In the genomic region with DNA sequence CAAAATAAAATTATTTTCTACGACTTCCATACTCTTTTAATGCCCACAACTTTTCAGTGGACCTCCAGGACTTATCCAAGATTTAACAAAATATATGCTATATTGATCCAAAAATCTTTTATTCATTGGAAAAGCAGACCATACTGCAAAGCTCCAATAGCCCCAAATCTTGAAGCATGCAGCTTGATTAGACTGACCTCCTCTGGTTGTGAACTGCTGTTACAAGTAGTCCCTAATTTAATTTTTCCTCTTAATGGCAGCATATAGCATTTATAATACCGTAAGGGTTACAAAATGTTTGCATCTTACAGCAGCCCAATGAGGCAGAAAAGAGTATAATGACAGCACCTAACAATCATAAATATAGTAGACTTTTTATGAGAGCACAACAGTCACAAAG, we compare ENCODE assay signal across 1 cellular context.
TF ChIP-seq lines count a peak whose summit lies in the region.

No MANE protein-coding gene starts in this region.

TF ChIP-seq in liver, 16 proteins besides CTCF, POLR2A, EP300 and RAD21 (continued from another document):
- TF ChIP-seq, protein P1, sequence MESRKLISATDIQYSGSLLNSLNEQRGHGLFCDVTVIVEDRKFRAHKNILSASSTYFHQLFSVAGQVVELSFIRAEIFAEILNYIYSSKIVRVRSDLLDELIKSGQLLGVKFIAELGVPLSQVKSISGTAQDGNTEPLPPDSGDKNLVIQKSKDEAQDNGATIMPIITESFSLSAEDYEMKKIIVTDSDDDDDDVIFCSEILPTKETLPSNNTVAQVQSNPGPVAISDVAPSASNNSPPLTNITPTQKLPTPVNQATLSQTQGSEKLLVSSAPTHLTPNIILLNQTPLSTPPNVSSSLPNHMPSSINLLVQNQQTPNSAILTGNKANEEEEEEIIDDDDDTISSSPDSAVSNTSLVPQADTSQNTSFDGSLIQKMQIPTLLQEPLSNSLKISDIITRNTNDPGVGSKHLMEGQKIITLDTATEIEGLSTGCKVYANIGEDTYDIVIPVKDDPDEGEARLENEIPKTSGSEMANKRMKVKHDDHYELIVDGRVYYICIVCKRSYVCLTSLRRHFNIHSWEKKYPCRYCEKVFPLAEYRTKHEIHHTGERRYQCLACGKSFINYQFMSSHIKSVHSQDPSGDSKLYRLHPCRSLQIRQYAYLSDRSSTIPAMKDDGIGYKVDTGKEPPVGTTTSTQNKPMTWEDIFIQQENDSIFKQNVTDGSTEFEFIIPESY (IDR thresholded peaks at IDR 0.05), result no peak
- TF ChIP-seq, protein P2, sequence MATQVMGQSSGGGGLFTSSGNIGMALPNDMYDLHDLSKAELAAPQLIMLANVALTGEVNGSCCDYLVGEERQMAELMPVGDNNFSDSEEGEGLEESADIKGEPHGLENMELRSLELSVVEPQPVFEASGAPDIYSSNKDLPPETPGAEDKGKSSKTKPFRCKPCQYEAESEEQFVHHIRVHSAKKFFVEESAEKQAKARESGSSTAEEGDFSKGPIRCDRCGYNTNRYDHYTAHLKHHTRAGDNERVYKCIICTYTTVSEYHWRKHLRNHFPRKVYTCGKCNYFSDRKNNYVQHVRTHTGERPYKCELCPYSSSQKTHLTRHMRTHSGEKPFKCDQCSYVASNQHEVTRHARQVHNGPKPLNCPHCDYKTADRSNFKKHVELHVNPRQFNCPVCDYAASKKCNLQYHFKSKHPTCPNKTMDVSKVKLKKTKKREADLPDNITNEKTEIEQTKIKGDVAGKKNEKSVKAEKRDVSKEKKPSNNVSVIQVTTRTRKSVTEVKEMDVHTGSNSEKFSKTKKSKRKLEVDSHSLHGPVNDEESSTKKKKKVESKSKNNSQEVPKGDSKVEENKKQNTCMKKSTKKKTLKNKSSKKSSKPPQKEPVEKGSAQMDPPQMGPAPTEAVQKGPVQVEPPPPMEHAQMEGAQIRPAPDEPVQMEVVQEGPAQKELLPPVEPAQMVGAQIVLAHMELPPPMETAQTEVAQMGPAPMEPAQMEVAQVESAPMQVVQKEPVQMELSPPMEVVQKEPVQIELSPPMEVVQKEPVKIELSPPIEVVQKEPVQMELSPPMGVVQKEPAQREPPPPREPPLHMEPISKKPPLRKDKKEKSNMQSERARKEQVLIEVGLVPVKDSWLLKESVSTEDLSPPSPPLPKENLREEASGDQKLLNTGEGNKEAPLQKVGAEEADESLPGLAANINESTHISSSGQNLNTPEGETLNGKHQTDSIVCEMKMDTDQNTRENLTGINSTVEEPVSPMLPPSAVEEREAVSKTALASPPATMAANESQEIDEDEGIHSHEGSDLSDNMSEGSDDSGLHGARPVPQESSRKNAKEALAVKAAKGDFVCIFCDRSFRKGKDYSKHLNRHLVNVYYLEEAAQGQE (IDR thresholded peaks at IDR 0.05), result no peak
- TF ChIP-seq NR2F2 (IDR thresholded peaks at IDR 0.05), result no peak
- no peak for TF ChIP-seq FOXA2 (IDR thresholded peaks at IDR 0.05)
- TF ChIP-seq GABPA (IDR thresholded peaks at IDR 0.05 in 1 of 2, conservative IDR thresholded peaks at IDR 0.05 in 1 of 2), result no peak
- TF ChIP-seq YY1 (IDR thresholded peaks at IDR 0.05), result no peak
- TF ChIP-seq, protein P3, sequence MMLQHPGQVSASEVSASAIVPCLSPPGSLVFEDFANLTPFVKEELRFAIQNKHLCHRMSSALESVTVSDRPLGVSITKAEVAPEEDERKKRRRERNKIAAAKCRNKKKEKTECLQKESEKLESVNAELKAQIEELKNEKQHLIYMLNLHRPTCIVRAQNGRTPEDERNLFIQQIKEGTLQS (IDR thresholded peaks at IDR 0.05), result no peak
- TF ChIP-seq HNF4G (IDR thresholded peaks at IDR 0.05), result no peak
